In genomic region chr22:47808886-47809620, GRCh38 we compare ENCODE assay signal across 18 cellular contexts.
"Had no signal": no experiment of that assay in that cellular context is flagged by ENCODE, and none has a peak within 500 bp of the region (broad histone marks: within the 10 kb centered on the region; RNA-seq: fewer than 3 reads in every experiment).

No MANE protein-coding gene starts in this region.

- H3K4me3 ChIP-seq: esophagus squamous epithelium, gastroesophageal sphincter, lung, right atrium auricular region, smooth muscle cell, testis, tibial nerve had no signal

- DNase-seq: effector memory CD8-positive, alpha-beta T cell; esophagus squamous epithelium; foreskin fibroblast; glutamatergic neuron; left cardiac atrium; left ventricle myocardium superior; mesendoderm; naive B cell; posterior cingulate gyrus; stimulated activated CD4-positive, alpha-beta T cell treated with anti-CD3 and anti-CD28 coated beads, Interleukin-2, amount 100 ng/mL, for 48 hours; testis had no signal

- FAIRE-seq: keratinocyte had no signal

- H3K4me2 ChIP-seq: smooth muscle cell had no signal

- H3K27ac ChIP-seq: esophagus squamous epithelium, gastroesophageal sphincter, neutrophil, right atrium auricular region, testis, tibial nerve had no signal

- H3K4me1 ChIP-seq: esophagus squamous epithelium, gastroesophageal sphincter, right atrium auricular region, testis, tibial nerve had no signal

- H3K36me3 ChIP-seq: esophagus squamous epithelium, gastroesophageal sphincter, neutrophil, right atrium auricular region, tibial nerve had no signal

- H3K27me3 ChIP-seq: neutrophil, right atrium auricular region, testis, tibial nerve had no signal

- H3K9me3 ChIP-seq: esophagus squamous epithelium, neutrophil, testis had no signal
